In genomic region chr17:41145261-41145660, GRCh38 we compare ENCODE assay signal across 39 cellular contexts. TPM values are rescaled to one million over a fixed set of nuclear protein-coding genes. Genes with fewer than 3 reads are reported as not detected.
"Had no signal": no experiment of that assay in that cellular context is flagged by ENCODE, and none has a peak within 500 bp of the region (broad histone marks: within the 10 kb centered on the region; RNA-seq: fewer than 3 reads in every experiment).

No MANE protein-coding gene starts in this region.

- DNase-seq: Karpas-422, Kasumi-1, MG63, MM.1S, MV-4-11, NCI-H1048, NCI-H1092, NCI-H1092 treated with DMSO at 0.1 percent for 48 hours, NCI-H1105, NCI-H1105 treated with DMSO at 0.1 percent for 48 hours, NCI-H1417, NCI-H1417 treated with DMSO at 0.1 percent for 48 hours, NCI-H1436, NCI-H1436 treated with DMSO at 0.1 percent for 48 hours, NCI-H146, NCI-H1694, NCI-H1694 treated with DMSO at 0.1 percent for 48 hours, NCI-H187, NCI-H187 treated with DMSO at 0.1 percent for 48 hours, NCI-H1930, NCI-H2029, NCI-H2029 treated with DMSO at 0.1 percent for 48 hours, NCI-H2081, NCI-H2081 treated with DMSO at 0.1 percent for 48 hours, NCI-H2107, NCI-H2171, NCI-H2171 treated with DMSO at 0.1 percent for 48 hours, NCI-H2227 treated with DMSO at 0.1 percent for 48 hours, NCI-H226, NCI-H345, NCI-H446, NCI-H446 treated with DMSO at 0.1 percent for 48 hours, NCI-H510A, NCI-H510A treated with DMSO at 0.1 percent for 48 hours, NCI-H524 had no signal

- H3K4me3 ChIP-seq: MG63 had no signal

- H3K27me3 ChIP-seq: MG63 had no signal

- H3K36me3 ChIP-seq: MG63 had no signal

RNA-seq across cellular contexts. Expression of gene KRTAP4-5, which starts 4.4 kb away (rescaled TPM):
- total RNA-seq: LHCN-M2, M059J, MCF 10A, NCI-H460 had no signal

RNA-seq across cellular contexts. Expression of gene KRTAP4-6, which starts 4.9 kb away (rescaled TPM):
- total RNA-seq: LHCN-M2, M059J, MCF 10A, NCI-H460 had no signal

RNA-seq across cellular contexts. Expression of gene KRTAP4-4, which starts 15.3 kb away (rescaled TPM):
- total RNA-seq: LHCN-M2, M059J, MCF 10A, NCI-H460 had no signal

RNA-seq across cellular contexts. Expression of gene KRTAP4-12, which starts 21.3 kb away (rescaled TPM):
- total RNA-seq: LHCN-M2, M059J, MCF 10A, NCI-H460 had no signal

RNA-seq across cellular contexts. Expression of gene KRTAP4-3, which starts 22.8 kb away (rescaled TPM):
- total RNA-seq: LHCN-M2, M059J, MCF 10A, NCI-H460 had no signal
